ENCODE assay signal across 11 cellular contexts in genomic region chr3:27976933-27977332, GRCh38.
DNase-seq lines count a peak whose midpoint lies in the region; ATAC-seq, FAIRE-seq and TF ChIP-seq lines count a peak whose summit lies in the region.
"Had no signal": no experiment of that assay in that cellular context is flagged by ENCODE, and none has a peak within 500 bp of the region (broad histone marks: within the 10 kb centered on the region; RNA-seq: fewer than 3 reads in every experiment).

No MANE protein-coding gene starts in this region.

- H3K79me2 ChIP-seq in endothelial cell of umbilical vein (ENCODE audit: control insufficient read depth, insufficient read depth, low read length), result no peaks in the 10 kb centered on the region

- no TSS peak for BruUV-seq in endothelial cell of umbilical vein (replicated peaks; lab: Mats Ljungman, UMichigan)

- H3K4me2 ChIP-seq in A549 (no peak overlapping the region), endothelial cell of umbilical vein (ENCODE audit: insufficient read depth, low read length) (no peak overlapping the region)

- H3K9me3 ChIP-seq in A549 (no peaks in the 10 kb centered on the region), endothelial cell of umbilical vein (replicated peaks; ENCODE audit: control insufficient read depth, insufficient read depth, low read length) (no peaks in the 10 kb centered on the region)
- H3K9me3 ChIP-seq: thyroid gland had no signal

- CTCF ChIA-PET in A549 (lab: Yijun Ruan, JAX) (interaction anchor here (1.1 to 1.9 kb wide), 2 partner anchors 9 to 265 kb away, joined by 3 to 5 read pairs; no protein-coding TSS in a partner anchor), endothelial cell of umbilical vein (lab: Charles Lee) (no interaction called here)

- H3K4me3 ChIP-seq in A549 (no peak overlapping the region), endothelial cell of umbilical vein (replicated peaks in 1 of 3; ENCODE audit: insufficient read depth in 1 of 3, low read depth in 1 of 3, low read length in 3 of 3) (no peak overlapping the region)
- H3K4me3 ChIP-seq: thyroid gland had no signal

- dilution Hi-C loops in endothelial cell of umbilical vein (cut with MboI; ENCODE audit: extremely low pct_ligation_motif_present, low sequenced_read_pairs), result no loop called here

- H3K27ac ChIP-seq in A549 (no peak overlapping the region), endothelial cell of umbilical vein (ENCODE audit: insufficient read depth, low read depth, low read length) (no peak overlapping the region)
- H3K27ac ChIP-seq: thyroid gland had no signal

- POLR2A ChIA-PET in A549 (lab: Yijun Ruan, JAX) (no interaction called here), endothelial cell of umbilical vein (lab: Charles Lee) (no interaction called here)

- intact Hi-C loops in endothelial cell of umbilical vein (cut with micrococcal nuclease), result no loop called here
- intact Hi-C loops in posterior cingulate gyrus (cut with DNase I), result no loop called here

- no peak for TF ChIP-seq RAD21 in A549 (conservative IDR thresholded peaks at IDR 0.05 in 1 of 2, IDR thresholded peaks at IDR 0.05 in 1 of 2)

- no peak for TF ChIP-seq EP300 in A549 (IDR thresholded peaks at IDR 0.05)

- TF ChIP-seq POLR2A in A549 (IDR thresholded peaks at IDR 0.05; ENCODE audit: low read length), result no peak
- TF ChIP-seq POLR2A in endothelial cell of umbilical vein (IDR thresholded peaks at IDR 0.05; ENCODE audit: low read depth, low read length), result no peak

- DNase-seq in A549 (ENCODE audit: low read depth in 1 of 2, low spot score in 1 of 2), result peak in 1 of 2 experiments; percentile 27
- DNase-seq in NAMALWA (ENCODE audit: low spot score), result peak; percentile 26
- no peak for DNase-seq in endothelial cell of umbilical vein (ENCODE audit: low read depth, low spot score)
- no peak for DNase-seq in posterior cingulate gyrus
- no peak for DNase-seq in frontal cortex (ENCODE audit: low spot score in 2 of 2)
- DNase-seq in NCI-H2171 (lab: John Stamatoyannopoulos, UW), result no peak
- no peak for DNase-seq in medulla oblongata (ENCODE audit: extremely low spot score)
- DNase-seq: NCI-H2107, T-helper 17 cell, thyroid gland had no signal

- no peaks in the 10 kb centered on the region for H3K27me3 ChIP-seq in endothelial cell of umbilical vein (ENCODE audit: control insufficient read depth in 2 of 2, insufficient read depth in 2 of 2, low read length in 2 of 2)
- H3K27me3 ChIP-seq: thyroid gland had no signal

- FAIRE-seq in A549 (lab: Jason Lieb, UNC), result no peak
- no peak for FAIRE-seq in endothelial cell of umbilical vein (lab: Jason Lieb, UNC)
- no peak for FAIRE-seq in frontal cortex (lab: Jason Lieb, UNC)

- no peaks in the 10 kb centered on the region for H3K4me1 ChIP-seq in A549
- no peaks in the 10 kb centered on the region for H3K4me1 ChIP-seq in endothelial cell of umbilical vein (ENCODE audit: control insufficient read depth, extremely low read depth, insufficient read depth, low read length)
- H3K4me1 ChIP-seq: thyroid gland had no signal

- TF ChIP-seq CTCF in A549 (IDR thresholded peaks at IDR 0.05) (no peak), endothelial cell of umbilical vein (IDR thresholded peaks at IDR 0.05; ENCODE audit: extremely low read depth in 1 of 2, insufficient read depth in 1 of 2, low read depth in 1 of 2, low read length in 2 of 2) (no peak)

- H4K20me1 ChIP-seq in endothelial cell of umbilical vein (replicated peaks; ENCODE audit: control insufficient read depth, extremely low read depth, insufficient read depth, low read length), result no peaks in the 10 kb centered on the region

- 0% methylated on average over 2 of the region's 2 CpGs for WGBS in A549 (ENCODE audit: missing lambda C conversion rate)

- no peaks in the 10 kb centered on the region for H3K36me3 ChIP-seq in endothelial cell of umbilical vein (ENCODE audit: control insufficient read depth in 2 of 2, extremely low read depth in 1 of 2, insufficient read depth in 2 of 2, low read length in 2 of 2)
- H3K36me3 ChIP-seq: thyroid gland had no signal

- no peak overlapping the region for H2AFZ ChIP-seq in endothelial cell of umbilical vein (ENCODE audit: low read depth, low read length)

- H3K9me1 ChIP-seq in endothelial cell of umbilical vein (replicated peaks; ENCODE audit: control insufficient read depth, extremely low read depth, insufficient read depth, low read length), result no peaks in the 10 kb centered on the region

- H3K9ac ChIP-seq in endothelial cell of umbilical vein (replicated peaks; ENCODE audit: extremely low read depth, insufficient read depth, low read length), result no peak overlapping the region

- ATAC-seq in A549 (peak in 1 of 2 experiments; percentile 39; a peak in 1 of 6 replicates), GM21367 (IDR thresholded peaks at IDR 0.05; ENCODE audit: unreplicated experiment) (peak; percentile 57)
- ATAC-seq: T-helper 17 cell had no signal

TF ChIP-seq in A549, 52 proteins besides CTCF, POLR2A, EP300 and RAD21:
- TF ChIP-seq MAFK (IDR thresholded peaks at IDR 0.05; ENCODE audit: partially characterized antibody) (no peak), HEYL (CRISPR knock-in tag; IDR thresholded peaks at IDR 0.05) (no peak), FOXS1 (CRISPR knock-in tag; IDR thresholded peaks at IDR 0.05) (no peak), CEBPB (IDR thresholded peaks at IDR 0.05) (peak; percentile 30 to 58; a peak in 2 of 4 replicates)
- TF ChIP-seq, protein P1, sequence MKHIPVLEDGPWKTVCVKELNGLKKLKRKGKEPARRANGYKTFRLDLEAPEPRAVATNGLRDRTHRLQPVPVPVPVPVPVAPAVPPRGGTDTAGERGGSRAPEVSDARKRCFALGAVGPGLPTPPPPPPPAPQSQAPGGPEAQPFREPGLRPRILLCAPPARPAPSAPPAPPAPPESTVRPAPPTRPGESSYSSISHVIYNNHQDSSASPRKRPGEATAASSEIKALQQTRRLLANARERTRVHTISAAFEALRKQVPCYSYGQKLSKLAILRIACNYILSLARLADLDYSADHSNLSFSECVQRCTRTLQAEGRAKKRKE (CRISPR knock-in tag; IDR thresholded peaks at IDR 0.05; ENCODE audit: low read depth), result no peak
TF ChIP-seq in A549: peak in this region for 1.

TF ChIP-seq in endothelial cell of umbilical vein, 7 proteins besides CTCF, POLR2A, EP300 and RAD21:
- TF ChIP-seq FOS (IDR thresholded peaks at IDR 0.05; ENCODE audit: borderline replicate concordance, insufficient read depth, low read length), result peak; percentile 17
- TF ChIP-seq JUN (IDR thresholded peaks at IDR 0.05; ENCODE audit: borderline replicate concordance, insufficient read depth, insufficient read length, low read depth), result no peak
TF ChIP-seq in endothelial cell of umbilical vein: peak in this region for 1.
